Comparison of ENCODE assay signal across 8 cellular contexts in the genomic region with DNA sequence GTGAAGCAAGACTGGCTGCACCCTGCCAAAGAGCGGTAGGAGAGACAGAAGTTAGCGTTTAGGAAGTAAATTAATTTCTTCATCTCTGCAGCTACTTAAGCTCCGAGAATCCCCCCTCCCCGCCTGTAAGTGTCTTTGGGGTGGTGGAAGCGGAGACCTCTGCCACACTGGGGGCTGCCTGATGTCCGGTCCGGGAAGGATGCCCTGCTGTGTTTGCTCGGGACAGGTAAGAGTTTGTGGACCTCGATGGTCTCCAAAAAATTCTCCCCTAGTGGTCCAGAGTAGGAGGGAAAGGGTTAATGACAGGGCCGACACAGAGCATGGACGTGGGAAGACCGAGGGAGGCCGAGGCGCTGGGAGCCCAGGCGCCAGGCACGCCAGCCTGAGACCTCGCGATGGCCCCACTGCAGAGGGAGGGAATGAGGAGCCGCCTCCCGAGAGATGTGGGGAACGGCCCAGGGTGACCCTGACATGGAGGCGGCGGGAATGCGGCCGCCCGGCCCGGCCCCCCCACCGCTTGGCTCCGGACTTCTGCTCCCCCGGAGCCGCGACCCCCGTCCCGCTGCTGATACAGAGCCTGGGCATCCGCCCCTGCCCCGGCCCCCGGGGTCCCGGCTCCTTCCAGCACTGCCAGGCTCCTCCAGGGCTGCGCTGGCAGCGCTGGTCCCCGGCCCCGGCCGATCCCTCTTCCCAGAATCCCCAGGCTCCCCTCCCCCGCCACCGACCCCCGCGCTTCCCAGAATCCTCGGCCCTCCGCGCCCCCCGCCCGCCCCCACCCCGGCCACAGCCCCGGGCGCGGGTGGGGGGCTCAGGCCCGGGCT. TPM values are rescaled to one million over a fixed set of nuclear protein-coding genes. Genes with fewer than 3 reads are reported as not detected.
A peak's percentile ranks its signal among the peaks of the same experiment; 100 is the strongest.
DNase-seq lines count a peak whose midpoint lies in the region; ATAC-seq and TF ChIP-seq lines count a peak whose summit lies in the region.

No MANE protein-coding gene starts in this region.

- TF ChIP-seq CTCF in 22Rv1 (IDR thresholded peaks at IDR 0.05) (no peak), GM10266 (IDR thresholded peaks at IDR 0.05; ENCODE audit: control insufficient read depth, insufficient read depth, low read depth, missing control alignments) (no peak)

- intact Hi-C loops in aorta (cut with DNase I) = no loop called here

- in situ Hi-C loops in SK-MEL-5 (cut with HindIII; ENCODE audit: low pct_unique_long_range_greater_than_20kb, low sequenced_read_pairs) = no loop called here

- H3K9ac ChIP-seq in mucosa of rectum (ENCODE audit: low read depth in 1 of 2, low read length in 2 of 2) = peak overlapping the region; percentile 52 to 79

- H3K36me3 ChIP-seq in mucosa of rectum (ENCODE audit: control insufficient read depth in 2 of 2, insufficient read depth in 2 of 2, low read length in 2 of 2) (peaks cover 14 to 22% of the 10 kb centered on the region in 2 donors), aorta (ENCODE audit: control insufficient read depth in 1 of 2, insufficient read depth in 2 of 2, low read length in 1 of 2) (peaks cover 0 to 5% of the 10 kb centered on the region in 2 donors)

- peaks cover 11 to 14% of the 10 kb centered on the region in 2 donors for H3K4me1 ChIP-seq in mucosa of rectum (ENCODE audit: control insufficient read depth in 2 of 2, insufficient read depth in 2 of 2, low read length in 2 of 2)
- H3K4me1 ChIP-seq in aorta (ENCODE audit: control insufficient read depth in 1 of 2, insufficient read depth in 2 of 2, low read length in 2 of 2) = no peaks in the 10 kb centered on the region

- 2 to 3% methylated on average over 33 to 57 of the region's 57 CpGs for WGBS in aorta, 2 donors

- peak; percentile 70 for DNase-seq in GM10266 (ENCODE audit: extremely low spot score)
- DNase-seq in SK-MEL-5 (ENCODE audit: low read depth, low spot score) = peak; percentile 50
- peak; percentile 77 for DNase-seq in epidermal melanocyte (ENCODE audit: insufficient read length, low spot score)
- no peak for DNase-seq in aorta
- no peak for DNase-seq in NCI-H2081 (lab: John Stamatoyannopoulos, UW)

- H3K4me3 ChIP-seq in mucosa of rectum (ENCODE audit: low read length in 2 of 2) = peak overlapping the region; percentile 60 to 70
- peak overlapping the region; percentile 90 to 99 for H3K4me3 ChIP-seq in aorta (ENCODE audit: low read length in 2 of 2)

- H3K27ac ChIP-seq in 22Rv1 (peak overlapping the region; percentile 50), mucosa of rectum (ENCODE audit: low read depth in 2 of 2, low read length in 2 of 2) (peak overlapping the region; percentile 62 to 76), aorta (ENCODE audit: low read depth in 1 of 2, low read length in 2 of 2) (peak overlapping the region; percentile 11 to 59)

- H3K9me3 ChIP-seq in mucosa of rectum (ENCODE audit: control insufficient read depth in 2 of 2, low read length in 2 of 2) (no peaks in the 10 kb centered on the region), aorta (ENCODE audit: control insufficient read depth, low read length) (no peaks in the 10 kb centered on the region)

- peak; percentile 60 for ATAC-seq in aorta (ENCODE audit: low FRiP score)
- no peak for ATAC-seq in GM18511 (IDR thresholded peaks at IDR 0.05; ENCODE audit: unreplicated experiment)

- no peaks in the 10 kb centered on the region for H3K27me3 ChIP-seq in mucosa of rectum (ENCODE audit: control insufficient read depth in 2 of 2, insufficient read depth in 2 of 2, low read length in 2 of 2)
- no peaks in the 10 kb centered on the region for H3K27me3 ChIP-seq in aorta (ENCODE audit: control insufficient read depth in 1 of 2, insufficient read depth in 2 of 2, low read length in 1 of 2)

RNA-seq across cellular contexts. Expression of gene ZNF629, which starts 0.7 kb away (rescaled TPM):
- 6.6 and 6.8 TPM in 2 replicates for total RNA-seq in SK-MEL-5 (2014; rRNA removed; shearing (Covaris generic))
- polyA plus RNA-seq in SK-MEL-5 (2015; cell fraction: cytosol; rRNA removed) = 4.0 and 5.8 TPM in 2 replicates
- polyA plus RNA-seq in SK-MEL-5 (2015; cell fraction: nucleus; rRNA removed) = 3.0 and 4.6 TPM in 2 replicates
- total RNA-seq in aorta = 10 to 100 TPM; 11.8 to 13.4 TPM
- polyA plus RNA-seq in aorta = 1 to 10 TPM; 2.1 to 6.7 TPM

RNA-seq across cellular contexts. Expression of gene RNF40, which starts 24.2 kb away (rescaled TPM):
- 108 and 120 TPM in 2 replicates for total RNA-seq in SK-MEL-5 (2014; rRNA removed; shearing (Covaris generic))
- polyA plus RNA-seq in SK-MEL-5 (2015; cell fraction: cytosol; rRNA removed) = 81.8 and 91.2 TPM in 2 replicates
- polyA plus RNA-seq in SK-MEL-5 (2015; cell fraction: nucleus; rRNA removed) = 63.6 and 84.8 TPM in 2 replicates
- total RNA-seq in aorta = 10 to 100 TPM; 73.9 to 90.2 TPM
- 10 to 100 TPM; 22.7 to 59.5 TPM for polyA plus RNA-seq in aorta

RNA-seq across cellular contexts. Expression of gene CFAP119, which starts 24.5 kb away (rescaled TPM):
- total RNA-seq in SK-MEL-5 (2014; rRNA removed; shearing (Covaris generic)) = 0.05 and 1.8 TPM in 2 replicates
- 0.75 and 1.4 TPM in 2 replicates for polyA plus RNA-seq in SK-MEL-5 (2015; cell fraction: cytosol; rRNA removed)
- 34.7 and 44.4 TPM in 2 replicates for polyA plus RNA-seq in SK-MEL-5 (2015; cell fraction: nucleus; rRNA removed)
- 1 to 10 TPM in 1 of 2 donors, under 1 TPM in 1; 0.52 to 2.7 TPM for total RNA-seq in aorta
- polyA plus RNA-seq in aorta = 1 to 10 TPM in 1 of 2 donors, under 1 TPM in 1; 0.88 to 9.8 TPM

RNA-seq across cellular contexts. Expression of gene PHKG2, which starts 38.1 kb away (rescaled TPM):
- 14.3 and 16.4 TPM in 2 replicates for total RNA-seq in SK-MEL-5 (2014; rRNA removed; shearing (Covaris generic))
- 18.2 and 19.4 TPM in 2 replicates for polyA plus RNA-seq in SK-MEL-5 (2015; cell fraction: cytosol; rRNA removed)
- polyA plus RNA-seq in SK-MEL-5 (2015; cell fraction: nucleus; rRNA removed) = 91.6 and 148 TPM in 2 replicates
- total RNA-seq in aorta = 10 to 100 TPM; 15.8 to 20.8 TPM
- polyA plus RNA-seq in aorta = 10 to 100 TPM; 12.3 to 36.0 TPM

Comparison
In these comparisons a context has a peak if more than half of its experiments do, and no peak if none do; other contexts are left out.
1. DNase-seq: peak in GM10266 (single experiment), SK-MEL-5 (single experiment) and epidermal melanocyte (single experiment); none in aorta (0 of 2) and NCI-H2081 (0 of 2).
2. Peak in every context shown above with its lines, with median percentiles within 50 percentile points of each other: H3K27ac ChIP-seq.